ENCODE assay signal across 26 cellular contexts in the genomic region with DNA sequence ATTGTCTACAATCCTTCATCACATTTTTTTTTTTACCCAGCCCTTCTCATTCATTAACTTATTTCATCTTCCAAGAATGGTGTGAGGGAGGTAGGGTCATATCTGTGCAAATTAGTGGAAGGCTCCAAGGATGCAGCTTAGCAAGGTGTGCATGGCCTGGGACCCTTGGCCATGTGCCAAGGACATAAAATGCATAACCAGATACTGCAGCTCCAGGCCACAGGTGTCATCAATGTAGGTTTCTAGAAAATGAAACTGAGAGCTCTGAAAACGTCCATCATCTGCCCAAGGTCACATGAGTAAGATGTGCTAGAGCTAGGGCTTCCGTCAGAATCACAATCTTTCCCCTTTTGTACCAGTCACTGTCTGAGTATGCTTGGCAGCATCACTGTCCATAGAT. TPM values are rescaled to one million over a fixed set of nuclear protein-coding genes. Genes with fewer than 3 reads are reported as not detected.
DNase-seq lines count a peak whose midpoint lies in the region; ATAC-seq, FAIRE-seq and TF ChIP-seq lines count a peak whose summit lies in the region.
"Had no signal": no experiment of that assay in that cellular context is flagged by ENCODE, and none has a peak within 500 bp of the region (broad histone marks: within the 10 kb centered on the region; RNA-seq: fewer than 3 reads in every experiment).

No MANE protein-coding gene starts in this region.

- H3K4me2 ChIP-seq in GM12878 (ENCODE audit: control insufficient read depth, insufficient read depth) = no peak overlapping the region

- H3K27me3 ChIP-seq in GM12878 (replicated peaks in 1 of 2; ENCODE audit: control insufficient read depth in 2 of 2, insufficient read depth in 2 of 2, low read length in 1 of 2) = peaks cover 0 to 2% of the 10 kb centered on the region in 2 experiments; a peak in 2 of 4 replicates
- H3K27me3 ChIP-seq: body of pancreas, neutrophil had no signal

- CTCF ChIA-PET in GM12878 (lab: Yijun Ruan, JAX) = interaction anchor here (0.7 kb wide), 1 partner anchor 104 kb away, joined by 3 read pairs; no protein-coding TSS in a partner anchor

- no peak for TF ChIP-seq POLR2A in GM12878 (IDR thresholded peaks at IDR 0.05; ENCODE audit: low read depth, low read length)

- POLR2A ChIA-PET in GM12878 (lab: Charles Lee) = no interaction called here

- in situ Hi-C loops in GM12878 (cut with MboI) = no loop called here

- no peak overlapping the region for H3K27ac ChIP-seq in GM12878 (ENCODE audit: control insufficient read depth, insufficient read depth)
- H3K27ac ChIP-seq: body of pancreas, neutrophil, psoas muscle, stomach, tibial artery had no signal

- H3K4me1 ChIP-seq in GM12878 (ENCODE audit: control insufficient read depth, insufficient read depth, low read length) = no peaks in the 10 kb centered on the region; the same call in 1 of the 2 replicates
- H3K4me1 ChIP-seq: body of pancreas, psoas muscle, stomach, tibial artery had no signal

- RAD21 ChIA-PET in GM12878 (lab: Charles Lee; ENCODE audit: unreplicated experiment) = no interaction called here

- no peaks in the 10 kb centered on the region for H3K36me3 Mint-ChIP-seq in T-helper 17 cell (ENCODE audit: low read depth)
- H3K36me3 Mint-ChIP-seq: memory B cell had no signal

- no TSS peak for BruUV-seq in GM12878 (replicated peaks; lab: Mats Ljungman, UMichigan)

- TF ChIP-seq CTCF in GM12878 (IDR thresholded peaks at IDR 0.05 in 2 of 3, conservative IDR thresholded peaks at IDR 0.05 in 1 of 3; ENCODE audit: control insufficient read depth in 2 of 3, extremely low read depth in 1 of 3, insufficient read depth in 1 of 3, low read depth in 3 of 3, low read length in 3 of 3) = no peak

- H3K79me2 ChIP-seq in GM12878 (ENCODE audit: control insufficient read depth, insufficient read depth, low read length) = no peaks in the 10 kb centered on the region

- no peak for TF ChIP-seq EP300 in GM12878 (IDR thresholded peaks at IDR 0.05; ENCODE audit: borderline replicate concordance in 1 of 2, control insufficient read depth in 1 of 2, low read depth in 2 of 2, low read length in 2 of 2)

- SMC1A ChIA-PET in GM12878 (lab: Charles Lee; ENCODE audit: uncharacterized antibody, unreplicated experiment) = no interaction called here

- no peak overlapping the region for H3K9ac ChIP-seq in GM12878 (ENCODE audit: control insufficient read depth, insufficient read depth, low read length)

- H3K27me3 Mint-ChIP-seq in T-helper 17 cell = peaks cover 42% of the 10 kb centered on the region

- intact Hi-C loops in GM12878 (cut with micrococcal nuclease; ENCODE audit: unreplicated experiment) = no loop called here

- H3K9me3 ChIP-seq in GM12878 (replicated peaks; ENCODE audit: control insufficient read depth, insufficient read depth, low read length) (no peaks in the 10 kb centered on the region), T-helper 17 cell (ENCODE audit: control insufficient read depth, low read length, poor library complexity, severe bottlenecking) (no peaks in the 10 kb centered on the region)
- H3K9me3 ChIP-seq: body of pancreas, neutrophil, psoas muscle, stomach, tibial artery had no signal

- no peak overlapping the region for H3K27ac Mint-ChIP-seq in T-helper 17 cell
- H3K27ac Mint-ChIP-seq: activated CD4-positive, alpha-beta memory T cell treated with anti-CD3 and anti-CD28 coated beads, Interleukin-2, amount 10 ng/mL, durations not matched to agents 7 days and 5 days; memory B cell had no signal

- FAIRE-seq in GM12878 (lab: Jason Lieb, UNC) (peak; percentile 27), frontal cortex (lab: Jason Lieb, UNC) (no peak)
- FAIRE-seq: D721Med, GM18507 had no signal

- no peak for TF ChIP-seq RAD21 in GM12878 (IDR thresholded peaks at IDR 0.05; ENCODE audit: insufficient read depth, low read depth, low read length)

- DNase-seq in GM19240 (ENCODE audit: insufficient read length, low spot score) (peak; percentile 45), GM12878 (ENCODE audit: low read depth, low spot score) (no peak), T-helper 17 cell (no peak), frontal cortex (ENCODE audit: low spot score in 2 of 2) (no peak), NCI-H187 treated with DMSO at 0.1 percent for 48 hours (lab: John Stamatoyannopoulos, UW) (no peak)
- DNase-seq: activated CD4-positive, alpha-beta memory T cell treated with anti-CD3 and anti-CD28 coated beads, Interleukin-2, amount 10 ng/mL, durations not matched to agents 7 days and 5 days; activated CD4-positive, CD25-positive, alpha-beta regulatory T cell treated with anti-CD3 and anti-CD28 coated beads, Interleukin-2, amount 50 U/mL, for 72 hours; activated gamma-delta T cell; activated T-cell treated with anti-CD3 and anti-CD28 coated beads for 4 hours; body of pancreas; EL; Karpas-422; left colon; NCI-H187; NCI-H226; psoas muscle; stomach; tibial artery had no signal

- ATAC-seq in GM18498 (IDR thresholded peaks at IDR 0.05; ENCODE audit: unreplicated experiment) (peak; percentile 76), HG03280 (IDR thresholded peaks at IDR 0.05; ENCODE audit: unreplicated experiment) (peak; percentile 82), GM12878 (peak; percentile 30; the same call in 2 of the 3 replicates), T-helper 17 cell (no peak)
- ATAC-seq: body of pancreas, left colon, Panc1, psoas muscle had no signal

- no peak overlapping the region for H3K4me3 ChIP-seq in GM12878
- H3K4me3 ChIP-seq: body of pancreas, psoas muscle, stomach, tibial artery had no signal

- no peaks in the 10 kb centered on the region for H3K36me3 ChIP-seq in GM12878 (ENCODE audit: control insufficient read depth in 2 of 2, insufficient read depth in 2 of 2, low read length in 1 of 2)
- H3K36me3 ChIP-seq: neutrophil, stomach, tibial artery had no signal

- H3K4me3 Mint-ChIP-seq in T-helper 17 cell = no peak overlapping the region
- H3K4me3 Mint-ChIP-seq: activated CD4-positive, alpha-beta memory T cell treated with anti-CD3 and anti-CD28 coated beads, Interleukin-2, amount 10 ng/mL, durations not matched to agents 7 days and 5 days; memory B cell had no signal

- H3K4me1 Mint-ChIP-seq in T-helper 17 cell = no peaks in the 10 kb centered on the region

- WGBS in GM12878 (ENCODE audit: insufficient coverage, insufficient replicate concordance, low lambda C conversion rate, missing lambda C conversion rate) = 18% methylated on average over 2 of the region's 2 CpGs

- no peaks in the 10 kb centered on the region for H4K20me1 ChIP-seq in GM12878 (ENCODE audit: control insufficient read depth, insufficient read depth)

- no peak overlapping the region for H2AFZ ChIP-seq in GM12878 (ENCODE audit: control insufficient read depth, low read depth, low read length)

TF ChIP-seq in GM12878, 131 proteins besides CTCF, POLR2A, EP300 and RAD21:
- no peak for TF ChIP-seq GABPA (IDR thresholded peaks at IDR 0.05; ENCODE audit: low read depth)
- TF ChIP-seq, protein P1, sequence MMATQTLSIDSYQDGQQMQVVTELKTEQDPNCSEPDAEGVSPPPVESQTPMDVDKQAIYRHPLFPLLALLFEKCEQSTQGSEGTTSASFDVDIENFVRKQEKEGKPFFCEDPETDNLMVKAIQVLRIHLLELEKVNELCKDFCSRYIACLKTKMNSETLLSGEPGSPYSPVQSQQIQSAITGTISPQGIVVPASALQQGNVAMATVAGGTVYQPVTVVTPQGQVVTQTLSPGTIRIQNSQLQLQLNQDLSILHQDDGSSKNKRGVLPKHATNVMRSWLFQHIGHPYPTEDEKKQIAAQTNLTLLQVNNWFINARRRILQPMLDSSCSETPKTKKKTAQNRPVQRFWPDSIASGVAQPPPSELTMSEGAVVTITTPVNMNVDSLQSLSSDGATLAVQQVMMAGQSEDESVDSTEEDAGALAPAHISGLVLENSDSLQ (IDR thresholded peaks at IDR 0.05) = peak; percentile 54
- no peak for TF ChIP-seq SREBF2 (IDR thresholded peaks at IDR 0.05; ENCODE audit: low read length)

RNA-seq across cellular contexts. Expression of a gene that starts 29.8 kb away (rescaled TPM):
- 0.29 and 0.65 TPM in 2 replicates for total RNA-seq in GM12878 (2013; cell fraction: nucleolus; rRNA removed)
- total RNA-seq in GM12878 (2014; rRNA removed) (not detected in 2 replicates), GM12878 (2014; rRNA removed; fragmentation: Illumina TruSeq; extraction: Trizol) (not detected in 2 replicates), GM12878 (2021) (not detected in 2 replicates), T-helper 17 cell (1 to 10 TPM; 2.0 to 2.4 TPM), frontal cortex (not detected)
- not detected for polyA plus RNA-seq in GM12878 (2011; ENCODE audit: low read depth)
- polyA plus RNA-seq in GM12878 (2011; rRNA removed) (not detected in 2 replicates), GM12878 (2014; fragmentation: Illumina TruSeq; extraction: Trizol) (not detected in 2 replicates), GM12878 (2014; fragmentation: Nextera tagmentation; extraction: Ambion mirVana) (not detected), GM12878 (2014; rRNA removed) (0.05 TPM in 1 of 2 replicates, not detected in the other), GM12878 (2016; fragmentation: Nextera tagmentation; extraction: Ambion mirVana) (not detected)
- 0.04 TPM in 1 of 2 replicates, not detected in the other for polyA plus RNA-seq in GM12878 (2011; cell fraction: cytosol; rRNA removed)
- 0.09 and 0.25 TPM in 2 replicates for polyA plus RNA-seq in GM12878 (2011; cell fraction: nucleus; rRNA removed)
- polyA plus RNA-seq in GM12878 (2012) = 0.10 and 0.32 TPM in 2 replicates
- not detected in 2 replicates for polyA minus RNA-seq in GM12878 (2011; rRNA and poly(A)+ RNA removed)
- polyA minus RNA-seq in GM12878 (2011; cell fraction: cytosol; rRNA and poly(A)+ RNA removed) = not detected in 2 replicates
- polyA minus RNA-seq in GM12878 (2011; cell fraction: nucleus; rRNA and poly(A)+ RNA removed) = not detected in 2 replicates
- total RNA-seq: activated CD4-positive, alpha-beta memory T cell treated with anti-CD3 and anti-CD28 coated beads, Interleukin-2, amount 10 ng/mL, durations not matched to agents 7 days and 5 days; cerebellum; stomach had no signal

RNA-seq across cellular contexts. Expression of a gene that starts 57.8 kb away (rescaled TPM):
- total RNA-seq in GM12878 (2013; cell fraction: nucleolus; rRNA removed) = not detected in 2 replicates
- total RNA-seq in GM12878 (2014; rRNA removed) (not detected in 2 replicates), GM12878 (2014; rRNA removed; fragmentation: Illumina TruSeq; extraction: Trizol) (not detected in 2 replicates), GM12878 (2021) (not detected in 2 replicates), T-helper 17 cell (not detected), frontal cortex (1.6 TPM)
- not detected for polyA plus RNA-seq in GM12878 (2011; ENCODE audit: low read depth)
- polyA plus RNA-seq in GM12878 (2011; rRNA removed) (not detected in 2 replicates), GM12878 (2014; fragmentation: Illumina TruSeq; extraction: Trizol) (not detected in 2 replicates), GM12878 (2014; fragmentation: Nextera tagmentation; extraction: Ambion mirVana) (not detected), GM12878 (2014; rRNA removed) (not detected in 2 replicates), GM12878 (2016; fragmentation: Nextera tagmentation; extraction: Ambion mirVana) (not detected)
- polyA plus RNA-seq in GM12878 (2011; cell fraction: cytosol; rRNA removed) = not detected in 2 replicates
- polyA plus RNA-seq in GM12878 (2011; cell fraction: nucleus; rRNA removed) = 0.04 TPM in 1 of 2 replicates, not detected in the other
- polyA plus RNA-seq in GM12878 (2012) = not detected in 2 replicates
- not detected in 2 replicates for polyA minus RNA-seq in GM12878 (2011; rRNA and poly(A)+ RNA removed)
- polyA minus RNA-seq in GM12878 (2011; cell fraction: cytosol; rRNA and poly(A)+ RNA removed) = not detected in 2 replicates
- not detected in 2 replicates for polyA minus RNA-seq in GM12878 (2011; cell fraction: nucleus; rRNA and poly(A)+ RNA removed)
- total RNA-seq: stomach had no signal
